Comparison of ENCODE assay signal across 21 cellular contexts in genomic region chr11:15519124-15519791, GRCh38.
A peak's percentile ranks its signal among the peaks of the same experiment; 100 is the strongest.
DNase-seq lines count a peak whose midpoint lies in the region; ATAC-seq, FAIRE-seq and TF ChIP-seq lines count a peak whose summit lies in the region.
"Had no signal": no experiment of that assay in that cellular context is flagged by ENCODE, and none has a peak within 500 bp of the region (broad histone marks: within the 10 kb centered on the region; RNA-seq: fewer than 3 reads in every experiment).

No MANE protein-coding gene starts in this region.

- in situ Hi-C loops in GM12878 (cut with MboI), result no loop called here

- H3K4me1 ChIP-seq in GM12878 (ENCODE audit: control insufficient read depth, insufficient read depth, low read length) (no peaks in the 10 kb centered on the region), endodermal cell (ENCODE audit: control insufficient read depth, insufficient read depth, low read length) (no peaks in the 10 kb centered on the region)
- H3K4me1 ChIP-seq: psoas muscle, SJSA1, spleen had no signal

- 0% methylated on average over 2 of the region's 2 CpGs for WGBS in GM12878 (ENCODE audit: insufficient coverage, insufficient replicate concordance, low lambda C conversion rate, missing lambda C conversion rate)
- WGBS in endodermal cell (ENCODE audit: insufficient coverage in 1 of 2, insufficient read length in 1 of 2), 2 experiments, result 83 to 92% methylated on average over 2 of the region's 2 CpGs

- CTCF ChIA-PET in GM12878 (lab: Yijun Ruan, JAX), result interaction anchor here (1.3 kb wide), 1 partner anchor 8 kb away, joined by 3 read pairs; no protein-coding TSS in a partner anchor
- CTCF ChIA-PET in T-cell (lab: Charles Lee), result no interaction called here

- H3K27me3 ChIP-seq in GM12878 (replicated peaks in 1 of 2; ENCODE audit: control insufficient read depth in 2 of 2, insufficient read depth in 2 of 2, low read length in 1 of 2) (no peaks in the 10 kb centered on the region), endodermal cell (ENCODE audit: control insufficient read depth, insufficient read depth, low read length, poor library complexity, severe bottlenecking) (no peaks in the 10 kb centered on the region)
- H3K27me3 ChIP-seq: hepatocyte, MG63, SJSA1, spleen had no signal

- SMC1A ChIA-PET in GM12878 (lab: Charles Lee; ENCODE audit: uncharacterized antibody, unreplicated experiment), result interaction anchor here (1.1 kb wide), 1 partner anchor 26 kb away, joined by 3 read pairs; no protein-coding TSS in a partner anchor

- H3K4me1 Mint-ChIP-seq in T-cell (no peaks in the 10 kb centered on the region), endodermal cell (peaks cover 11% of the 10 kb centered on the region)
- H3K4me1 Mint-ChIP-seq: activated naive CD4-positive, alpha-beta T cell treated with anti-CD3 and anti-CD28 coated beads, Interleukin-2, amount 10 ng/mL, durations not matched to agents 7 days and 5 days had no signal

- H4K20me1 ChIP-seq in GM12878 (ENCODE audit: control insufficient read depth, insufficient read depth), result no peaks in the 10 kb centered on the region

- FAIRE-seq in GM12878 (lab: Jason Lieb, UNC), result no peak
- FAIRE-seq: keratinocyte had no signal

- no peak overlapping the region for H3K4me3 ChIP-seq in GM12878
- H3K4me3 ChIP-seq in endodermal cell (ENCODE audit: low read length), result no peak overlapping the region
- H3K4me3 ChIP-seq: GM23338, hepatocyte, MG63, psoas muscle, SJSA1, spleen had no signal

- no TSS peak for BruUV-seq in GM12878 (replicated peaks; lab: Mats Ljungman, UMichigan)

- H3K36me3 ChIP-seq in GM12878 (ENCODE audit: control insufficient read depth in 2 of 2, insufficient read depth in 2 of 2, low read length in 1 of 2) (no peaks in the 10 kb centered on the region), endodermal cell (ENCODE audit: control insufficient read depth, insufficient read depth, low read length) (no peaks in the 10 kb centered on the region)
- H3K36me3 ChIP-seq: MG63, SJSA1, spleen had no signal

- DNase-seq in GM12878 (ENCODE audit: low read depth, low spot score), result peak; percentile 25
- no peak for DNase-seq in T-cell
- DNase-seq in activated CD4-positive, alpha-beta T cell treated with anti-CD3 and anti-CD28 coated beads for 1 hour, result no peak
- no peak for DNase-seq in SIG-M5 (lab: John Stamatoyannopoulos, UW)
- no peak for DNase-seq in endodermal cell
- DNase-seq: activated naive CD4-positive, alpha-beta T cell treated with anti-CD3 and anti-CD28 coated beads, Interleukin-2, amount 10 ng/mL, durations not matched to agents 7 days and 5 days; mesendoderm; MG63; NCI-H2081; NCI-H510A treated with DMSO at 0.1 percent for 48 hours; PC-3; psoas muscle; spleen had no signal

- TF ChIP-seq CTCF in GM12878 (IDR thresholded peaks at IDR 0.05 in 2 of 3, conservative IDR thresholded peaks at IDR 0.05 in 1 of 3; ENCODE audit: control insufficient read depth in 2 of 3, extremely low read depth in 1 of 3, insufficient read depth in 1 of 3, low read depth in 3 of 3, low read length in 3 of 3) (no peak), endodermal cell (conservative IDR thresholded peaks at IDR 0.05) (no peak)

- H3K36me3 Mint-ChIP-seq in T-cell (no peaks in the 10 kb centered on the region), endodermal cell (ENCODE audit: low read depth) (no peaks in the 10 kb centered on the region)
- H3K36me3 Mint-ChIP-seq: activated naive CD4-positive, alpha-beta T cell treated with anti-CD3 and anti-CD28 coated beads, Interleukin-2, amount 10 ng/mL, durations not matched to agents 7 days and 5 days had no signal

- TF ChIP-seq POLR2A in GM12878 (IDR thresholded peaks at IDR 0.05; ENCODE audit: low read depth, low read length), result no peak

- POLR2A ChIA-PET in GM12878 (lab: Charles Lee) (no interaction called here), T-cell (lab: Charles Lee) (interaction anchor here in 1 of 2 donors (0.6 kb wide), 1 partner anchor 29 kb away, joined by 3 read pairs; no protein-coding TSS in a partner anchor)

- no peaks in the 10 kb centered on the region for H3K79me2 ChIP-seq in GM12878 (ENCODE audit: control insufficient read depth, insufficient read depth, low read length)
- H3K79me2 ChIP-seq: hepatocyte had no signal

- TF ChIP-seq RAD21 in GM12878 (IDR thresholded peaks at IDR 0.05; ENCODE audit: insufficient read depth, low read depth, low read length), result no peak

- no peak overlapping the region for H3K27ac Mint-ChIP-seq in T-cell
- H3K27ac Mint-ChIP-seq in endodermal cell, result no peak overlapping the region
- H3K27ac Mint-ChIP-seq: activated naive CD4-positive, alpha-beta T cell treated with anti-CD3 and anti-CD28 coated beads, Interleukin-2, amount 10 ng/mL, durations not matched to agents 7 days and 5 days; GM23338; natural killer cell treated with Interleukin-12 subunit alpha and Interleukin-12 subunit beta and Interleukin-15 and Interleukin-18, amount 100 ng/mL, for 72 hours had no signal

- no peaks in the 10 kb centered on the region for H3K9me3 ChIP-seq in GM12878 (replicated peaks; ENCODE audit: control insufficient read depth, insufficient read depth, low read length)
- peaks cover 18% of the 10 kb centered on the region for H3K9me3 ChIP-seq in endodermal cell (ENCODE audit: control insufficient read depth, low read length)
- H3K9me3 ChIP-seq: MG63, SJSA1 had no signal

- no peak overlapping the region for H3K9ac ChIP-seq in GM12878 (ENCODE audit: control insufficient read depth, insufficient read depth, low read length)
- no peak overlapping the region for H3K9ac ChIP-seq in endodermal cell (ENCODE audit: extremely low read depth, low read length, poor library complexity, severe bottlenecking)

- H3K4me3 Mint-ChIP-seq in T-cell, result no peak overlapping the region
- H3K4me3 Mint-ChIP-seq in endodermal cell, result no peak overlapping the region
- H3K4me3 Mint-ChIP-seq: activated naive CD4-positive, alpha-beta T cell treated with anti-CD3 and anti-CD28 coated beads, Interleukin-2, amount 10 ng/mL, durations not matched to agents 7 days and 5 days; GM23338; natural killer cell treated with Interleukin-12 subunit alpha and Interleukin-12 subunit beta and Interleukin-15 and Interleukin-18, amount 100 ng/mL, for 72 hours had no signal

- RAD21 ChIA-PET in GM12878 (lab: Charles Lee; ENCODE audit: unreplicated experiment), result no interaction called here

- ATAC-seq in GM18858 (IDR thresholded peaks at IDR 0.05; ENCODE audit: unreplicated experiment) (peak; percentile 85), GM21717 (IDR thresholded peaks at IDR 0.05; ENCODE audit: unreplicated experiment) (peak; percentile 49), HG03432 (IDR thresholded peaks at IDR 0.05; ENCODE audit: unreplicated experiment) (peak; percentile 76), GM12878 (peak; percentile 87), T-cell (replicated peaks in 1 of 4) (no peak)
- ATAC-seq: natural killer cell treated with Interleukin-12 subunit alpha and Interleukin-12 subunit beta and Interleukin-15 and Interleukin-18, amount 100 ng/mL, for 72 hours; PC-3; psoas muscle had no signal

- TF ChIP-seq EP300 in GM12878 (IDR thresholded peaks at IDR 0.05; ENCODE audit: borderline replicate concordance in 1 of 2, control insufficient read depth in 1 of 2, low read depth in 2 of 2, low read length in 2 of 2), result no peak

- H3K27me3 Mint-ChIP-seq in T-cell (no peaks in the 10 kb centered on the region), endodermal cell (ENCODE audit: insufficient read depth) (no peaks in the 10 kb centered on the region)
- H3K27me3 Mint-ChIP-seq: activated naive CD4-positive, alpha-beta T cell treated with anti-CD3 and anti-CD28 coated beads, Interleukin-2, amount 10 ng/mL, durations not matched to agents 7 days and 5 days; natural killer cell treated with Interleukin-12 subunit alpha and Interleukin-12 subunit beta and Interleukin-15 and Interleukin-18, amount 100 ng/mL, for 72 hours had no signal

- H2AFZ ChIP-seq in GM12878 (ENCODE audit: control insufficient read depth, low read depth, low read length), result no peak overlapping the region
- H2AFZ ChIP-seq: hepatocyte had no signal

- intact Hi-C loops in GM12878 (cut with micrococcal nuclease; ENCODE audit: unreplicated experiment), result no loop called here

- no peak overlapping the region for H3K4me2 ChIP-seq in GM12878 (ENCODE audit: control insufficient read depth, insufficient read depth)
- H3K4me2 ChIP-seq: GM23338, hepatocyte had no signal

- H3K9me3 Mint-ChIP-seq in T-cell (peaks cover 13 to 23% (median 16%) of the 10 kb centered on the region in 3 donors), endodermal cell (peaks cover 9% of the 10 kb centered on the region)
- H3K9me3 Mint-ChIP-seq: activated naive CD4-positive, alpha-beta T cell treated with anti-CD3 and anti-CD28 coated beads, Interleukin-2, amount 10 ng/mL, durations not matched to agents 7 days and 5 days had no signal

- no peak overlapping the region for H3K27ac ChIP-seq in GM12878 (ENCODE audit: control insufficient read depth, insufficient read depth)
- H3K27ac ChIP-seq in endodermal cell (ENCODE audit: low read depth, low read length), result no peak overlapping the region
- H3K27ac ChIP-seq: hepatocyte, psoas muscle, SJSA1, spleen had no signal

TF ChIP-seq in GM12878, 131 proteins besides CTCF, POLR2A, EP300 and RAD21 (continues in another document):
- TF ChIP-seq MLLT1 (IDR thresholded peaks at IDR 0.05) (peak; percentile 60; the same call in 1 of the 2 replicates), NFIC (IDR thresholded peaks at IDR 0.05; ENCODE audit: low read depth, low read length) (0 out of 2 replicates have a peak, but pooled peaks have one; percentile 19)

Comparison
In these comparisons a context has a peak if more than half of its experiments do, and no peak if none do; other contexts are left out.
1. ATAC-seq: peak in GM18858 (single experiment), GM21717 (single experiment), HG03432 (single experiment) and GM12878 (single experiment); none in T-cell (0 of 4).